In genomic region chr18:8630546-8630945, GRCh38 we compare ENCODE assay signal across 30 cellular contexts.
"Had no signal": no experiment of that assay in that cellular context is flagged by ENCODE, and none has a peak within 500 bp of the region (broad histone marks: within the 10 kb centered on the region; RNA-seq: fewer than 3 reads in every experiment).

No MANE protein-coding gene starts in this region.

- DNase-seq: activated CD4-positive, alpha-beta memory T cell treated with anti-CD3 and anti-CD28 coated beads, Interleukin-2, amount 10 ng/mL, durations not matched to agents 7 days and 5 days; activated CD4-positive, alpha-beta T cell treated with anti-CD3 and anti-CD28 coated beads for 36 hours; activated CD4-positive, alpha-beta T cell treated with anti-CD3 and anti-CD28 coated beads, Interleukin-2, amount 50 U/mL, for 1 hour; activated CD4-positive, CD25-positive, alpha-beta regulatory T cell; activated CD8-positive, alpha-beta memory T cell treated with anti-CD3 and anti-CD28 coated beads, Interleukin-2, amount 50 U/mL, for 4 hours; activated gamma-delta T cell treated with Interleukin-2 at 50 U/mL for 16 hours; activated naive CD4-positive, alpha-beta T cell treated with anti-CD3 and anti-CD28 coated beads, Interleukin-2, amount 10 ng/mL, durations not matched to agents 7 days and 5 days; activated naive CD8-positive, alpha-beta T cell treated with anti-CD3 and anti-CD28 coated beads, Interleukin-2, amount 10 ng/mL, durations not matched to agents 7 days and 5 days; activated T-cell treated with anti-CD3 and anti-CD28 coated beads, Interleukin-2, amount 50 U/mL, for 72 hours; adrenal gland; aorta; KG1; NCI-H1092; NCI-H1417; NCI-H1930; NCI-H345; NCI-H510A; NCI-H69; NK-92 treated with Interleukin-12 subunit alpha and Interleukin-12 subunit beta, amount 100 ng/mL, for 24 hours; OCI-M1; RPMI8226; T-cell; T-helper 2 cell; T1000 had no signal

- H3K9me3 Mint-ChIP-seq: activated CD4-positive, alpha-beta memory T cell treated with anti-CD3 and anti-CD28 coated beads, Interleukin-2, amount 10 ng/mL, durations not matched to agents 7 days and 5 days; activated naive CD4-positive, alpha-beta T cell treated with anti-CD3 and anti-CD28 coated beads, Interleukin-2, amount 10 ng/mL, durations not matched to agents 7 days and 5 days; activated naive CD8-positive, alpha-beta T cell treated with anti-CD3 and anti-CD28 coated beads, Interleukin-2, amount 10 ng/mL, durations not matched to agents 7 days and 5 days; activated T-cell treated with anti-CD3 and anti-CD28 coated beads, Interleukin-2, amount 50 U/mL, for 72 hours; activated T-helper 2 cell treated with anti-CD3 and anti-CD28 coated beads, Interferon-gamma antibody, Interleukin-2, Interleukin-4, amounts not matched to agents 10 μg/mL and 5 μg/mL and 100 μg/mL, durations not matched to agents 14 hours and 24 hours and 36 hours; T-cell had no signal

- FAIRE-seq: TTC549 had no signal

- H3K4me1 ChIP-seq: adrenal gland, breast epithelium had no signal

- H3K27me3 ChIP-seq: adrenal gland, breast epithelium had no signal

- H3K4me1 Mint-ChIP-seq: activated naive CD4-positive, alpha-beta T cell treated with anti-CD3 and anti-CD28 coated beads, Interleukin-2, amount 10 ng/mL, durations not matched to agents 7 days and 5 days had no signal

- H3K27ac ChIP-seq: adrenal gland, breast epithelium, SK-N-MC had no signal

- H3K36me3 ChIP-seq: breast epithelium had no signal

- H3K4me3 Mint-ChIP-seq: activated CD4-positive, alpha-beta memory T cell treated with anti-CD3 and anti-CD28 coated beads, Interleukin-2, amount 10 ng/mL, durations not matched to agents 7 days and 5 days; activated CD4-positive, alpha-beta T cell treated with anti-CD3 and anti-CD28 coated beads for 36 hours; activated naive CD4-positive, alpha-beta T cell treated with anti-CD3 and anti-CD28 coated beads, Interleukin-2, amount 10 ng/mL, durations not matched to agents 7 days and 5 days; activated naive CD8-positive, alpha-beta T cell treated with anti-CD3 and anti-CD28 coated beads, Interleukin-2, amount 10 ng/mL, durations not matched to agents 7 days and 5 days; activated T-cell treated with anti-CD3 and anti-CD28 coated beads, Interleukin-2, amount 50 U/mL, for 72 hours; T-cell had no signal

- H3K27me3 Mint-ChIP-seq: activated CD4-positive, alpha-beta memory T cell treated with anti-CD3 and anti-CD28 coated beads, Interleukin-2, amount 10 ng/mL, durations not matched to agents 7 days and 5 days; activated CD4-positive, alpha-beta T cell treated with anti-CD3 and anti-CD28 coated beads for 36 hours; activated naive CD4-positive, alpha-beta T cell treated with anti-CD3 and anti-CD28 coated beads, Interleukin-2, amount 10 ng/mL, durations not matched to agents 7 days and 5 days; activated naive CD8-positive, alpha-beta T cell treated with anti-CD3 and anti-CD28 coated beads, Interleukin-2, amount 10 ng/mL, durations not matched to agents 7 days and 5 days; T-cell had no signal

- H3K27ac Mint-ChIP-seq: activated CD4-positive, alpha-beta memory T cell treated with anti-CD3 and anti-CD28 coated beads, Interleukin-2, amount 10 ng/mL, durations not matched to agents 7 days and 5 days; activated CD4-positive, alpha-beta T cell treated with anti-CD3 and anti-CD28 coated beads for 36 hours; activated naive CD4-positive, alpha-beta T cell treated with anti-CD3 and anti-CD28 coated beads, Interleukin-2, amount 10 ng/mL, durations not matched to agents 7 days and 5 days; activated naive CD8-positive, alpha-beta T cell treated with anti-CD3 and anti-CD28 coated beads, Interleukin-2, amount 10 ng/mL, durations not matched to agents 7 days and 5 days; activated T-cell treated with anti-CD3 and anti-CD28 coated beads, Interleukin-2, amount 50 U/mL, for 72 hours; T-cell had no signal

- H3K4me3 ChIP-seq: adrenal gland, breast epithelium, SK-N-MC had no signal

- ATAC-seq: activated CD4-positive, alpha-beta T cell treated with anti-CD3 and anti-CD28 coated beads for 36 hours; activated T-cell treated with anti-CD3 and anti-CD28 coated beads, Interleukin-2, amount 50 U/mL, for 72 hours; Panc1; Right ventricle myocardium inferior; T-cell had no signal

- H3K9me3 ChIP-seq: adrenal gland, breast epithelium had no signal
